In genomic region chr22:38016182-38017078, GRCh38 we compare ENCODE assay signal across 10 cellular contexts. TPM values are rescaled to one million over a fixed set of nuclear protein-coding genes. Genes with fewer than 3 reads are reported as not detected.
DNase-seq lines count a peak whose midpoint lies in the region; ATAC-seq, FAIRE-seq and TF ChIP-seq lines count a peak whose summit lies in the region.
"Had no signal": no experiment of that assay in that cellular context is flagged by ENCODE, and none has a peak within 500 bp of the region (broad histone marks: within the 10 kb centered on the region; RNA-seq: fewer than 3 reads in every experiment).

No MANE protein-coding gene starts in this region.

- no peak overlapping the region for H3K4me3 ChIP-seq in naive thymus-derived CD4-positive, alpha-beta T cell (ENCODE audit: low read length)

- CTCF ChIA-PET in naive thymus-derived CD4-positive, alpha-beta T cell (lab: Charles Lee), result no interaction called here

- peak overlapping the region; percentile 86 for H3K27ac ChIP-seq in VCaP
- no peak overlapping the region for H3K27ac ChIP-seq in naive thymus-derived CD4-positive, alpha-beta T cell (ENCODE audit: low read depth, low read length)

- H3K9me3 Mint-ChIP-seq in naive thymus-derived CD4-positive, alpha-beta T cell, result no peaks in the 10 kb centered on the region

- peaks cover 0 to 7% (median 0%) of the 10 kb centered on the region in 7 donors for H3K4me1 Mint-ChIP-seq in naive thymus-derived CD4-positive, alpha-beta T cell

- FAIRE-seq in HTR-8/SVneo (lab: Jason Lieb, UNC), result no peak
- FAIRE-seq: D721Med had no signal

- H3K36me3 Mint-ChIP-seq in naive thymus-derived CD4-positive, alpha-beta T cell, result no peaks in the 10 kb centered on the region

- H3K4me3 Mint-ChIP-seq in naive thymus-derived CD4-positive, alpha-beta T cell, result no peak overlapping the region

- no peak overlapping the region for H3K27ac Mint-ChIP-seq in naive thymus-derived CD4-positive, alpha-beta T cell

- intact Hi-C loops in head of caudate nucleus (cut with DNase I), result loop anchor here (2.0 kb wide), 1 partner anchor 32 kb away; the partner anchor contains the start of gene SOX10
- intact Hi-C loops in naive thymus-derived CD4-positive, alpha-beta T cell (cut with micrococcal nuclease), result no loop called here

- TF ChIP-seq CTCF in VCaP (conservative IDR thresholded peaks at IDR 0.05), result no peak

- H3K36me3 ChIP-seq in naive thymus-derived CD4-positive, alpha-beta T cell (ENCODE audit: control insufficient read depth in 2 of 3, insufficient read depth in 3 of 3, low read length in 3 of 3), result no peaks in the 10 kb centered on the region

- H3K27me3 ChIP-seq in naive thymus-derived CD4-positive, alpha-beta T cell (ENCODE audit: control insufficient read depth in 2 of 2, insufficient read depth in 2 of 2, low read length in 2 of 2), result no peaks in the 10 kb centered on the region

- no peak for ATAC-seq in HG03135 (IDR thresholded peaks at IDR 0.05; ENCODE audit: unreplicated experiment)
- no peak for ATAC-seq in naive thymus-derived CD4-positive, alpha-beta T cell

- no peaks in the 10 kb centered on the region for H3K9me3 ChIP-seq in naive thymus-derived CD4-positive, alpha-beta T cell (ENCODE audit: control insufficient read depth in 2 of 3, low read length in 3 of 3)

- no peaks in the 10 kb centered on the region for H3K4me1 ChIP-seq in naive thymus-derived CD4-positive, alpha-beta T cell (ENCODE audit: control insufficient read depth in 2 of 2, insufficient read depth in 2 of 2, low read length in 2 of 2)

- no peaks in the 10 kb centered on the region for H3K27me3 Mint-ChIP-seq in naive thymus-derived CD4-positive, alpha-beta T cell

- POLR2A ChIA-PET in naive thymus-derived CD4-positive, alpha-beta T cell (lab: Charles Lee), result no interaction called here

- DNase-seq in COLO829 (ENCODE audit: low spot score), result peak; percentile 97
- DNase-seq in head of caudate nucleus, result peak; percentile 83 to 97 (median 92)
- DNase-seq in occipital lobe (lab: John Stamatoyannopoulos, UW), result peak; percentile 82
- DNase-seq in cerebellar cortex (ENCODE audit: low spot score), result no peak
- no peak for DNase-seq in naive thymus-derived CD4-positive, alpha-beta T cell
- DNase-seq in HTR-8/SVneo (ENCODE audit: insufficient read length, low spot score), result no peak

RNA-seq across cellular contexts. Expression of gene SOX10, which starts 32.1 kb away (rescaled TPM):
- 1.9 TPM for total RNA-seq in occipital lobe
- total RNA-seq in naive thymus-derived CD4-positive, alpha-beta T cell, result not detected
- polyA plus RNA-seq in naive thymus-derived CD4-positive, alpha-beta T cell, result not detected
- total RNA-seq: glomerular endothelial cell had no signal

RNA-seq across cellular contexts. Expression of gene PICK1, which starts 40.8 kb away (rescaled TPM):
- total RNA-seq in occipital lobe, result 22.0 TPM
- total RNA-seq in naive thymus-derived CD4-positive, alpha-beta T cell, result 10 to 100 TPM; 10.0 to 29.3 (median 26.5) TPM
- 1 to 10 TPM; 6.3 to 6.6 TPM for polyA plus RNA-seq in naive thymus-derived CD4-positive, alpha-beta T cell

Comparison
In these comparisons a context has a peak if more than half of its experiments do, and no peak if none do; other contexts are left out.
1. DNase-seq: peak in COLO829 (single experiment), head of caudate nucleus (42 of 42) and occipital lobe (single experiment); none in cerebellar cortex (single experiment), naive thymus-derived CD4-positive, alpha-beta T cell (0 of 9) and HTR-8/SVneo (single experiment).